Comparison of ENCODE assay signal across 27 cellular contexts in genomic region chr12:116636636-116637519, GRCh38.
A peak's percentile ranks its signal among the peaks of the same experiment; 100 is the strongest.
DNase-seq lines count a peak whose midpoint lies in the region; ATAC-seq, FAIRE-seq and TF ChIP-seq lines count a peak whose summit lies in the region.
"Had no signal": no experiment of that assay in that cellular context is flagged by ENCODE, and none has a peak within 500 bp of the region (broad histone marks: within the 10 kb centered on the region; RNA-seq: fewer than 3 reads in every experiment).

No MANE protein-coding gene starts in this region.

- RAD21 ChIA-PET in GM12878 (lab: Charles Lee; ENCODE audit: unreplicated experiment), result no interaction called here

- POLR2A ChIA-PET in GM12878 (lab: Charles Lee), result no interaction called here

- H3K27ac ChIP-seq in C4-2B, result peak overlapping the region; percentile 98
- H3K27ac ChIP-seq in GM12878 (ENCODE audit: control insufficient read depth, insufficient read depth), result no peak overlapping the region
- H3K27ac ChIP-seq in pancreas, result peak overlapping the region in 3 of 4 donors; percentile 28 to 57 (median 47)
- H3K27ac ChIP-seq in SJCRH30, result no peak overlapping the region
- H3K27ac ChIP-seq: cardiac muscle cell, coronary artery, foreskin keratinocyte, GM23248, KMS-11, neural progenitor cell, uterus had no signal

- H3K79me2 ChIP-seq in GM12878 (ENCODE audit: control insufficient read depth, insufficient read depth, low read length), result no peaks in the 10 kb centered on the region

- FAIRE-seq in GM12878 (lab: Jason Lieb, UNC) (no peak), pancreas (lab: Jason Lieb, UNC) (no peak)

- no peaks in the 10 kb centered on the region for H3K9me3 ChIP-seq in GM12878 (replicated peaks; ENCODE audit: control insufficient read depth, insufficient read depth, low read length)
- no peaks in the 10 kb centered on the region for H3K9me3 ChIP-seq in pancreas
- H3K9me3 ChIP-seq in SJCRH30 (replicated peaks), result no peaks in the 10 kb centered on the region
- H3K9me3 ChIP-seq: uterus had no signal

- no peak for TF ChIP-seq EP300 in GM12878 (IDR thresholded peaks at IDR 0.05; ENCODE audit: borderline replicate concordance in 1 of 2, control insufficient read depth in 1 of 2, low read depth in 2 of 2, low read length in 2 of 2)

- H3K27me3 ChIP-seq in GM12878 (replicated peaks in 1 of 2; ENCODE audit: control insufficient read depth in 2 of 2, insufficient read depth in 2 of 2, low read length in 1 of 2) (no peaks in the 10 kb centered on the region; a peak in 1 of 4 replicates), pancreas (no peaks in the 10 kb centered on the region), SJCRH30 (no peaks in the 10 kb centered on the region)
- H3K27me3 ChIP-seq: cardiac muscle cell, neural progenitor cell, uterus had no signal

- ATAC-seq in GM12878 (no peak), pancreas (peak; percentile 45 to 81 (median 75)), GM19463 (IDR thresholded peaks at IDR 0.05; ENCODE audit: unreplicated experiment) (no peak), HG02759 (IDR thresholded peaks at IDR 0.05; ENCODE audit: unreplicated experiment) (no peak)
- ATAC-seq: esophagus mucosa; foreskin keratinocyte; stimulated activated naive B cell treated with anti-CD40 and anti-IgM and Interleukin-4, amounts not matched to agents 10 μg/mL and 1 μg/mL and 100 μg/mL, for 72 hours; T-cell had no signal

- H3K4me3 ChIP-seq in GM12878 (no peak overlapping the region), pancreas (no peak overlapping the region), SJCRH30 (no peak overlapping the region)
- H3K4me3 ChIP-seq: cardiac muscle cell, coronary artery, GM23248, neural progenitor cell, uterus had no signal

- H3K9ac ChIP-seq in GM12878 (ENCODE audit: control insufficient read depth, insufficient read depth, low read length), result no peak overlapping the region
- H3K9ac ChIP-seq: GM23248, KMS-11, neural progenitor cell had no signal

- no peak for TF ChIP-seq RAD21 in GM12878 (IDR thresholded peaks at IDR 0.05; ENCODE audit: insufficient read depth, low read depth, low read length)

- CTCF ChIA-PET in GM12878 (lab: Yijun Ruan, JAX), result no interaction called here

- intact Hi-C loops in GM12878 (cut with micrococcal nuclease; ENCODE audit: unreplicated experiment), result no loop called here
- intact Hi-C loops in pancreas (cut with DNase I), result no loop called here

- no peak overlapping the region for H2AFZ ChIP-seq in GM12878 (ENCODE audit: control insufficient read depth, low read depth, low read length)
- H2AFZ ChIP-seq: GM23248, neural progenitor cell had no signal

- 70% methylated on average over 9 of the region's 11 CpGs for WGBS in GM12878 (ENCODE audit: insufficient coverage, insufficient replicate concordance, low lambda C conversion rate, missing lambda C conversion rate)
- 32% methylated on average over 11 of the region's 11 CpGs for WGBS in pancreas, 2 donors

- DNase-seq in DMS79 treated with DMSO at 0.1 percent for 48 hours (lab: John Stamatoyannopoulos, UW), result peak; percentile 51
- no peak for DNase-seq in GM12878 (ENCODE audit: low read depth, low spot score)
- peak in 1 of 6 donors; percentile 17 for DNase-seq in pancreas
- no peak for DNase-seq in SJCRH30
- DNase-seq in DMS 273 treated with DMSO at 0.1 percent for 48 hours (lab: John Stamatoyannopoulos, UW), result no peak
- DNase-seq: activated CD4-positive, alpha-beta T cell treated with anti-CD3 and anti-CD28 coated beads, Interleukin-2, amount 50 U/mL, for 48 hours; activated CD8-positive, alpha-beta memory T cell treated with anti-CD3 and anti-CD28 coated beads, Interleukin-2, amount 50 U/mL, for 48 hours; aorta; CD4-positive, alpha-beta T cell; foreskin keratinocyte; GF-D8; HFFc6; mesenchymal stem cell; NCI-H1930; NCI-H69; stimulated activated naive B cell treated with anti-CD40 and anti-IgM and Interleukin-4, amounts not matched to agents 10 μg/mL and 1 μg/mL and 100 μg/mL, for 72 hours; T-cell; uterus had no signal

- in situ Hi-C loops in GM12878 (cut with MboI), result no loop called here

- BruUV-seq in GM12878 (replicated peaks; lab: Mats Ljungman, UMichigan), result no TSS peak

- no peak for TF ChIP-seq POLR2A in GM12878 (IDR thresholded peaks at IDR 0.05; ENCODE audit: low read depth, low read length)

- H3K4me1 ChIP-seq in GM12878 (ENCODE audit: control insufficient read depth, insufficient read depth, low read length) (no peaks in the 10 kb centered on the region), pancreas (peaks cover 25 to 38% (median 35%) of the 10 kb centered on the region in 3 donors), SJCRH30 (no peaks in the 10 kb centered on the region)
- H3K4me1 ChIP-seq: foreskin keratinocyte, uterus had no signal

- SMC1A ChIA-PET in GM12878 (lab: Charles Lee; ENCODE audit: uncharacterized antibody, unreplicated experiment), result no interaction called here

- no peak; the same call in 1 of the 2 replicates for TF ChIP-seq CTCF in C4-2B (conservative IDR thresholded peaks at IDR 0.05)
- TF ChIP-seq CTCF in GM12878 (IDR thresholded peaks at IDR 0.05 in 2 of 3, conservative IDR thresholded peaks at IDR 0.05 in 1 of 3; ENCODE audit: control insufficient read depth in 2 of 3, extremely low read depth in 1 of 3, insufficient read depth in 1 of 3, low read depth in 3 of 3, low read length in 3 of 3), result no peak
- TF ChIP-seq CTCF in pancreas (IDR thresholded peaks at IDR 0.05), result no peak

- no peaks in the 10 kb centered on the region for H4K20me1 ChIP-seq in GM12878 (ENCODE audit: control insufficient read depth, insufficient read depth)

- no peaks in the 10 kb centered on the region for H3K36me3 ChIP-seq in GM12878 (ENCODE audit: control insufficient read depth in 2 of 2, insufficient read depth in 2 of 2, low read length in 1 of 2)
- H3K36me3 ChIP-seq in pancreas, result no peaks in the 10 kb centered on the region
- no peaks in the 10 kb centered on the region for H3K36me3 ChIP-seq in SJCRH30
- H3K36me3 ChIP-seq: cardiac muscle cell, neural progenitor cell, uterus had no signal

- H3K4me2 ChIP-seq in GM12878 (ENCODE audit: control insufficient read depth, insufficient read depth), result no peak overlapping the region
- H3K4me2 ChIP-seq: KMS-11, neural progenitor cell had no signal

TF ChIP-seq in GM12878, 131 proteins besides CTCF, POLR2A, EP300 and RAD21:
- TF ChIP-seq ZBED1 (IDR thresholded peaks at IDR 0.05; ENCODE audit: borderline replicate concordance) (no peak), TCF7 (IDR thresholded peaks at IDR 0.05; ENCODE audit: borderline replicate concordance) (0 out of 2 replicates have a peak, but pooled peaks have one; percentile 24), MXI1 (IDR thresholded peaks at IDR 0.05; ENCODE audit: low read depth, low read length) (no peak)

Comparison
In these comparisons a context has a peak if more than half of its experiments do, and no peak if none do; other contexts are left out.
1. H3K27ac ChIP-seq: peak in C4-2B (single experiment) and pancreas (3 of 4); none in GM12878 (single experiment) and SJCRH30 (single experiment).
2. ATAC-seq: peak in pancreas (4 of 4); none in GM12878 (single experiment), GM19463 (single experiment) and HG02759 (single experiment).